ENCODE assay signal across 27 cellular contexts in genomic region chr6:4379958-4380357, GRCh38.
A peak's percentile ranks its signal among the peaks of the same experiment; 100 is the strongest.
DNase-seq lines count a peak whose midpoint lies in the region; ATAC-seq, FAIRE-seq and TF ChIP-seq lines count a peak whose summit lies in the region.
"Had no signal": no experiment of that assay in that cellular context is flagged by ENCODE, and none has a peak within 500 bp of the region (broad histone marks: within the 10 kb centered on the region; RNA-seq: fewer than 3 reads in every experiment).

No MANE protein-coding gene starts in this region.

- CTCF ChIA-PET in IMR-90 (lab: Yijun Ruan, JAX) (no interaction called here), Caco-2 (lab: Charles Lee) (no interaction called here)

- H3K4me3 Mint-ChIP-seq in GM23338 (no peak overlapping the region), Caco-2 (ENCODE audit: unreplicated experiment) (no peak overlapping the region)
- H3K4me3 Mint-ChIP-seq: B cell; CD4-positive, alpha-beta T cell; CD8-positive, alpha-beta T cell had no signal

- no peak overlapping the region for H3K4me3 ChIP-seq in GM23338
- no peak overlapping the region for H3K4me3 ChIP-seq in IMR-90 (ENCODE audit: insufficient read depth, low read depth, low read length)
- no peak overlapping the region for H3K4me3 ChIP-seq in bronchial epithelial cell (ENCODE audit: low read depth, low read length)
- no peak overlapping the region for H3K4me3 ChIP-seq in Caco-2 (ENCODE audit: low read depth, low read length)
- H3K4me3 ChIP-seq: A549; BLaER1 treated with 17β-estradiol and CSF1 and Interleukin-3, amounts not matched to agents 10 nM and 100 nM; GM12878 had no signal

- peaks cover 32% of the 10 kb centered on the region for H3K36me3 Mint-ChIP-seq in GM23338 (ENCODE audit: low read depth)
- no peaks in the 10 kb centered on the region for H3K36me3 Mint-ChIP-seq in Caco-2 (ENCODE audit: insufficient read depth, unreplicated experiment)
- H3K36me3 Mint-ChIP-seq: CD8-positive, alpha-beta T cell had no signal

- peaks cover 17% of the 10 kb centered on the region for H3K9me3 ChIP-seq in IMR-90 (ENCODE audit: control insufficient read depth, insufficient read depth, low read length)
- H3K9me3 ChIP-seq in Caco-2 = peaks cover 12% of the 10 kb centered on the region

- H4K91ac ChIP-seq in IMR-90 (ENCODE audit: insufficient read depth, low read depth, low read length) = no peak overlapping the region

- H3K56ac ChIP-seq in IMR-90 (ENCODE audit: extremely low read depth, insufficient read depth, low read length) = no peak overlapping the region

- no CpG with 5 or more reads among the region's 4 CpGs for WGBS in IMR-90 (ENCODE audit: extremely low coverage in 2 of 2, insufficient read length in 1 of 2), 2 experiments

- H2AK9ac ChIP-seq in IMR-90 (replicated peaks; ENCODE audit: low read depth, low read length, poor library complexity) = no peak overlapping the region

- FAIRE-seq in bronchial epithelial cell (lab: Jason Lieb, UNC) = peak; percentile 32
- FAIRE-seq: A549, GM12878, GM12892, GM18507 had no signal

- H2AK5ac ChIP-seq in IMR-90 (ENCODE audit: low read depth, low read length) = peak overlapping the region; percentile 35

- H3K4me1 ChIP-seq in GM23338 (ENCODE audit: insufficient read depth) = no peaks in the 10 kb centered on the region
- peaks cover 4% of the 10 kb centered on the region; the same call in 1 of the 2 replicates for H3K4me1 ChIP-seq in IMR-90 (ENCODE audit: control insufficient read depth, insufficient read depth, low read length)
- no peaks in the 10 kb centered on the region for H3K4me1 ChIP-seq in Caco-2
- H3K4me1 ChIP-seq: A549; BLaER1 treated with 17β-estradiol and CSF1 and Interleukin-3, amounts not matched to agents 10 nM and 100 nM had no signal

- H3K27me3 Mint-ChIP-seq in GM23338 (ENCODE audit: insufficient read depth, low read depth, poor library complexity) = peaks cover 11% of the 10 kb centered on the region
- H3K27me3 Mint-ChIP-seq in Caco-2 (ENCODE audit: insufficient read depth, unreplicated experiment) = peaks cover 11% of the 10 kb centered on the region

- no peak overlapping the region for H3K4ac ChIP-seq in IMR-90 (ENCODE audit: low read depth, low read length)

- no peaks in the 10 kb centered on the region for H3F3A ChIP-seq in GM23338 (replicated peaks; ENCODE audit: low read depth)

- H3K79me1 ChIP-seq in IMR-90 (ENCODE audit: low read depth in 1 of 2, low read length in 2 of 2) = no peaks in the 10 kb centered on the region

- H2BK120ac ChIP-seq in IMR-90 (ENCODE audit: low read depth, low read length) = 0 out of 2 replicates have a peak overlapping the region, but pooled peaks have one; percentile 53

- no peaks in the 10 kb centered on the region for H3K79me2 ChIP-seq in GM23338 (replicated peaks; ENCODE audit: insufficient read depth)

- no peak overlapping the region for H2BK5ac ChIP-seq in IMR-90 (ENCODE audit: low read depth, low read length, poor library complexity, severe bottlenecking)

- H3K14ac ChIP-seq in IMR-90 (replicated peaks; ENCODE audit: low read depth, low read length) = no peak overlapping the region; the same call in 1 of the 2 replicates

- dilution Hi-C loops in IMR-90 (cut with HindIII; ENCODE audit: low sequenced_read_pairs, unreplicated experiment) = no loop called here

- no peak overlapping the region for H2BK20ac ChIP-seq in IMR-90 (ENCODE audit: low read depth, low read length)

- H3K4me1 Mint-ChIP-seq in GM23338 (no peaks in the 10 kb centered on the region), Caco-2 (ENCODE audit: low read depth, unreplicated experiment) (no peaks in the 10 kb centered on the region)
- H3K4me1 Mint-ChIP-seq: B cell had no signal

- in situ Hi-C loops in IMR-90 (cut with MboI; ENCODE audit: low sequenced_read_pairs) = no loop called here

- DNase-seq in GM23338 (ENCODE audit: low spot score) (no peak), IMR-90 (no peak), bronchial epithelial cell (ENCODE audit: low read depth) (no peak), islet precursor cell (peak; percentile 24), D341Med (ENCODE audit: low spot score) (no peak), COR-L47 (lab: John Stamatoyannopoulos, UW) (no peak), Caco-2 (no peak)
- no peak for DNase-seq in activated CD4-positive, alpha-beta T cell treated with anti-CD3 and anti-CD28 coated beads for 1 hour
- DNase-seq: AML-193; Calu3; CD4-positive, alpha-beta T cell; CD8-positive, alpha-beta T cell; DMS 273 treated with DMSO at 0.1 percent for 48 hours; DMS153; DMS53; DMS79; DND-41; EL; GDM1 had no signal

- BruUV-seq in IMR-90 (replicated peaks; lab: Mats Ljungman, UMichigan) (no TSS peak), Caco-2 (replicated peaks; lab: Mats Ljungman, UMichigan) (no TSS peak)

- H3K27ac ChIP-seq in GM23338 (ENCODE audit: low read depth) (no peak overlapping the region), IMR-90 (ENCODE audit: insufficient read depth, low read length) (no peak overlapping the region)
- H3K27ac ChIP-seq: 22Rv1; A549; BLaER1 treated with 17β-estradiol and CSF1 and Interleukin-3, amounts not matched to agents 10 nM and 100 nM; C4-2B had no signal

- no peak overlapping the region for H3K9ac ChIP-seq in IMR-90 (ENCODE audit: low read depth, low read length)
- H3K9ac ChIP-seq: BLaER1 treated with 17β-estradiol and CSF1 and Interleukin-3, amounts not matched to agents 10 nM and 100 nM had no signal

- H4K20me1 ChIP-seq in GM23338 (replicated peaks; ENCODE audit: insufficient read depth) (no peaks in the 10 kb centered on the region), IMR-90 (ENCODE audit: insufficient read depth, low read length) (no peaks in the 10 kb centered on the region)
- H4K20me1 ChIP-seq: BLaER1 treated with 17β-estradiol and CSF1 and Interleukin-3, amounts not matched to agents 10 nM and 100 nM had no signal

- no peak overlapping the region for H3K18ac ChIP-seq in IMR-90 (ENCODE audit: low read depth, low read length)

- H4K8ac ChIP-seq in IMR-90 (ENCODE audit: low read depth in 2 of 2, low read length in 2 of 2) = no peak overlapping the region

- no peak for TF ChIP-seq POLR2A in IMR-90 (IDR thresholded peaks at IDR 0.05; ENCODE audit: low read depth, low read length)

- no peak overlapping the region for H3K23ac ChIP-seq in IMR-90 (ENCODE audit: low read depth, low read length)

- H3K4me2 ChIP-seq in GM23338 (no peak overlapping the region), IMR-90 (ENCODE audit: low read depth, low read length) (no peak overlapping the region)
- H3K4me2 ChIP-seq: A549; BLaER1 treated with 17β-estradiol and CSF1 and Interleukin-3, amounts not matched to agents 10 nM and 100 nM had no signal

- peaks cover 5% of the 10 kb centered on the region; the same call in 1 of the 2 replicates for H3K9me2 ChIP-seq in GM23338 (ENCODE audit: insufficient read depth)

- peaks cover 2% of the 10 kb centered on the region; the same call in 1 of the 2 replicates for H3K9me1 ChIP-seq in IMR-90 (ENCODE audit: insufficient read depth, low read length)

- H2AFZ ChIP-seq in GM23338 = no peak overlapping the region
- no peak overlapping the region for H2AFZ ChIP-seq in IMR-90 (replicated peaks; ENCODE audit: low read length, poor library complexity)

- no peak overlapping the region for H4K5ac ChIP-seq in IMR-90 (ENCODE audit: low read depth, low read length)

- intact Hi-C loops in IMR-90 (cut with micrococcal nuclease) = no loop called here
- intact Hi-C loops in Caco-2 (cut with micrococcal nuclease; ENCODE audit: unreplicated experiment) = no loop called here

- H2BK15ac ChIP-seq in IMR-90 (ENCODE audit: low read depth, low read length) = no peak overlapping the region

- ATAC-seq in GM23338 (no peak), IMR-90 (ENCODE audit: low read depth) (no peak)
- ATAC-seq: A549; CD8-positive, alpha-beta T cell; GM12878 had no signal

- POLR2A ChIA-PET in IMR-90 (lab: Charles Lee; ENCODE audit: unreplicated experiment) (no interaction called here), Caco-2 (lab: Charles Lee) (no interaction called here)

- H3K9me3 Mint-ChIP-seq in GM23338 (peaks cover 34% of the 10 kb centered on the region), Caco-2 (ENCODE audit: unreplicated experiment) (peaks cover 30% of the 10 kb centered on the region)

- TF ChIP-seq CTCF in GM23338 (conservative IDR thresholded peaks at IDR 0.05; ENCODE audit: low read depth in 2 of 2) = no peak
- TF ChIP-seq CTCF in IMR-90 (conservative IDR thresholded peaks at IDR 0.05; ENCODE audit: low read depth, low read length) = no peak
- no peak for TF ChIP-seq CTCF in bronchial epithelial cell (IDR thresholded peaks at IDR 0.05; ENCODE audit: insufficient read depth, low read length, severe bottlenecking)
- TF ChIP-seq CTCF in Caco-2 (IDR thresholded peaks at IDR 0.05; ENCODE audit: insufficient read depth in 1 of 2, low read depth in 1 of 2, low read length in 1 of 2, severe bottlenecking in 1 of 2, unreplicated experiment in 1 of 2) = no peak

- H3K36me3 ChIP-seq in GM23338 (ENCODE audit: insufficient read depth) = peaks cover 9% of the 10 kb centered on the region
- no peaks in the 10 kb centered on the region for H3K36me3 ChIP-seq in IMR-90 (ENCODE audit: control insufficient read depth, insufficient read depth, low read length)
- H3K36me3 ChIP-seq in bronchial epithelial cell (ENCODE audit: control insufficient read depth, insufficient read depth, low read length) = no peaks in the 10 kb centered on the region
- no peaks in the 10 kb centered on the region for H3K36me3 ChIP-seq in Caco-2 (ENCODE audit: control insufficient read depth, insufficient read depth, low read length)

- H3K27me3 ChIP-seq in GM23338 (ENCODE audit: insufficient read depth) (no peaks in the 10 kb centered on the region), IMR-90 (ENCODE audit: control insufficient read depth, insufficient read depth, low read length) (no peaks in the 10 kb centered on the region), bronchial epithelial cell (ENCODE audit: control insufficient read depth, insufficient read depth, low read length) (no peaks in the 10 kb centered on the region), Caco-2 (replicated peaks; ENCODE audit: control insufficient read depth, insufficient read depth, low read length) (0 out of 2 replicates have a peak, but pooled peaks cover 1% of the 10 kb centered on the region)
- H3K27me3 ChIP-seq: BLaER1 treated with 17β-estradiol and CSF1 and Interleukin-3, amounts not matched to agents 10 nM and 100 nM had no signal

- H3K27ac Mint-ChIP-seq in GM23338 = no peak overlapping the region
- no peak overlapping the region for H3K27ac Mint-ChIP-seq in Caco-2 (ENCODE audit: unreplicated experiment)
- H3K27ac Mint-ChIP-seq: B cell; CD4-positive, alpha-beta T cell; CD8-positive, alpha-beta T cell had no signal

- no peak for TF ChIP-seq RAD21 in IMR-90 (IDR thresholded peaks at IDR 0.05; ENCODE audit: low read length)

TF ChIP-seq in GM23338, 12 proteins besides CTCF, POLR2A, EP300 and RAD21 (continues in another document):
- peak; percentile 84 for TF ChIP-seq JUNB (IDR thresholded peaks at IDR 0.05; ENCODE audit: unreplicated experiment)

TF ChIP-seq in IMR-90, 13 proteins besides CTCF, POLR2A, EP300 and RAD21 (continues in another document):
- TF ChIP-seq MXI1 (IDR thresholded peaks at IDR 0.05; ENCODE audit: borderline replicate concordance, low read depth, low read length) (no peak), CEBPB (IDR thresholded peaks at IDR 0.05; ENCODE audit: low read depth, low read length) (no peak), MAFK (IDR thresholded peaks at IDR 0.05; ENCODE audit: low read depth, low read length) (no peak), SMC3 (IDR thresholded peaks at IDR 0.05; ENCODE audit: low read depth, low read length) (no peak), MAZ (IDR thresholded peaks at IDR 0.05; ENCODE audit: borderline replicate concordance, low read depth, low read length) (no peak)
